ENCODE assay signal across 1 cellular context in genomic region chr16:81528258-81528657, GRCh38.
TF ChIP-seq lines count a peak whose summit lies in the region.

No MANE protein-coding gene starts in this region.

TF ChIP-seq in WTC11, 78 proteins besides CTCF, POLR2A, EP300 and RAD21:
- TF ChIP-seq ZNF281 (CRISPR knock-in tag; IDR thresholded peaks at IDR 0.05) (no peak), RELA (CRISPR knock-in tag; IDR thresholded peaks at IDR 0.05; ENCODE audit: borderline replicate concordance) (no peak), ZNF317 (CRISPR knock-in tag; IDR thresholded peaks at IDR 0.05; ENCODE audit: borderline replicate concordance, low read depth) (no peak), AR (CRISPR knock-in tag; IDR thresholded peaks at IDR 0.05) (no peak), KAT7 (CRISPR knock-in tag; IDR thresholded peaks at IDR 0.05; ENCODE audit: borderline replicate concordance) (no peak), ATF1 (CRISPR knock-in tag; IDR thresholded peaks at IDR 0.05) (no peak), ETV6 (CRISPR knock-in tag; IDR thresholded peaks at IDR 0.05) (no peak), FOXP4 (CRISPR knock-in tag; IDR thresholded peaks at IDR 0.05) (no peak), TP53 (CRISPR knock-in tag; IDR thresholded peaks at IDR 0.05) (no peak), ZNF671 (CRISPR knock-in tag; IDR thresholded peaks at IDR 0.05) (no peak)
- TF ChIP-seq, protein P1, sequence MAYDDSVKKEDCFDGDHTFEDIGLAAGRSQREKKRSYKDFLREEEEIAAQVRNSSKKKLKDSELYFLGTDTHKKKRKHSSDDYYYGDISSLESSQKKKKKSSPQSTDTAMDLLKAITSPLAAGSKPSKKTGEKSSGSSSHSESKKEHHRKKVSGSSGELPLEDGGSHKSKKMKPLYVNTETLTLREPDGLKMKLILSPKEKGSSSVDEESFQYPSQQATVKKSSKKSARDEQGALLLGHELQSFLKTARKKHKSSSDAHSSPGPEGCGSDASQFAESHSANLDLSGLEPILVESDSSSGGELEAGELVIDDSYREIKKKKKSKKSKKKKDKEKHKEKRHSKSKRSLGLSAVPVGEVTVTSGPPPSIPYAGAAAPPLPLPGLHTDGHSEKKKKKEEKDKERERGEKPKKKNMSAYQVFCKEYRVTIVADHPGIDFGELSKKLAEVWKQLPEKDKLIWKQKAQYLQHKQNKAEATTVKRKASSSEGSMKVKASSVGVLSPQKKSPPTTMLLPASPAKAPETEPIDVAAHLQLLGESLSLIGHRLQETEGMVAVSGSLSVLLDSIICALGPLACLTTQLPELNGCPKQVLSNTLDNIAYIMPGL (CRISPR knock-in tag; IDR thresholded peaks at IDR 0.05): no peak
